ENCODE assay signal across 19 cellular contexts in the genomic region with DNA sequence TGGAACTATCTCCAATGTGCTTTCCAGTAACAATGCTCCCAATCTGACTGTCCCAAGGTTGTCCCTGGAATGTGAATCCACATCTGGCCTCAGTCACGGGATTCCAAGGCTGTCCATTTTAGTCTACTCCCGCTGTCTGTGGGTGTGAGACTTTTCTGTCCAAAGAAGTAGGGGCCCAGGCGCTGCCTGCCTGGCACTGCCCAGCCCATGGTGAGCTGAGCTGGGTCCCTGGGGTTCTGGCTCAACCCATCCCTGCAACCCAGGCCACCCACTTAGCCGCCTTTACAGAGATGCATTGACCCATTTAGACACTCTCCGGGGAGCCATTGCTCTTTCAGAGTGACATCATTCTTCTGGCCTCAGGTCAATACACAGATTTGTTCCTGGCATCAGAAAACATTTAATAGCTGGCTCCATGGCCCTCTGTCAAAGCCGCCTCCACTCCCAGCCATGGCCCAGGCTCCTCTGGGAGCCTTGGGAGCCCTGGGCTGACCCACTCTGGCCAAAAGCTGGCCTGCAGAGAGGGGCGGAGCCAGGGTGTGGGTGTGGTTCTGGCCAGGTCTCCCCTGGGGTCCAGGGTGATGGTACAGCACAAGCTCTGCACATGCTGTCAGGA. TPM values are rescaled to one million over a fixed set of nuclear protein-coding genes. Genes with fewer than 3 reads are reported as not detected.
DNase-seq lines count a peak whose midpoint lies in the region; ATAC-seq, FAIRE-seq and TF ChIP-seq lines count a peak whose summit lies in the region.
"Had no signal": no experiment of that assay in that cellular context is flagged by ENCODE, and none has a peak within 500 bp of the region (broad histone marks: within the 10 kb centered on the region; RNA-seq: fewer than 3 reads in every experiment).

No MANE protein-coding gene starts in this region.

- FAIRE-seq in kidney (lab: Jason Lieb, UNC) (no peak), small intestine (lab: Jason Lieb, UNC) (no peak)
- FAIRE-seq: endometrium had no signal

- POLR2A ChIA-PET in HEK293 (lab: Yijun Ruan, JAX) = no interaction called here
- POLR2A ChIA-PET in CD4-positive, alpha-beta T cell (lab: Charles Lee) = interaction anchor here (0.6 kb wide), 1 partner anchor 580 kb away, joined by 3 read pairs; no protein-coding TSS in a partner anchor

- intact Hi-C loops in kidney (cut with DNase I) = no loop called here
- intact Hi-C loops in CD4-positive, alpha-beta T cell (cut with DNase I, micrococcal nuclease) = loop anchor here (5.0 kb wide), 2 partner anchors 921 to 931 kb away; no protein-coding TSS in a partner anchor

- H3K4me3 ChIP-seq in HEK293 (ENCODE audit: low read depth, low read length) = no peak overlapping the region
- no peak overlapping the region for H3K4me3 ChIP-seq in kidney (ENCODE audit: low read length in 2 of 2)
- no peak overlapping the region for H3K4me3 ChIP-seq in thoracic aorta
- no peak overlapping the region for H3K4me3 ChIP-seq in small intestine (ENCODE audit: low read depth in 1 of 2, low read length in 2 of 2)
- H3K4me3 ChIP-seq: HAP-1, lower lobe of right lung, suprapubic skin had no signal

- H3K9ac ChIP-seq in kidney (ENCODE audit: low read length in 2 of 2) = no peak overlapping the region
- H3K9ac ChIP-seq: KMS-11 had no signal

- H3K27ac Mint-ChIP-seq in activated naive CD4-positive, alpha-beta T cell treated with anti-CD3 and anti-CD28 coated beads, Interleukin-2, amount 10 ng/mL, durations not matched to agents 7 days and 5 days = no peak overlapping the region
- H3K27ac Mint-ChIP-seq in CD4-positive, alpha-beta T cell = no peak overlapping the region
- H3K27ac Mint-ChIP-seq: activated CD4-positive, alpha-beta T cell treated with anti-CD3 and anti-CD28 coated beads, Interleukin-2, amount 10 ng/mL, durations not matched to agents 24 days and 14 days; activated T-helper 17 cell treated with anti-CD3 and anti-CD28 coated beads, Interleukin-2, amount 50 U/mL, for 72 hours had no signal

- H3K36me3 Mint-ChIP-seq in activated naive CD4-positive, alpha-beta T cell treated with anti-CD3 and anti-CD28 coated beads, Interleukin-2, amount 10 ng/mL, durations not matched to agents 7 days and 5 days = no peaks in the 10 kb centered on the region
- H3K36me3 Mint-ChIP-seq in CD4-positive, alpha-beta T cell (ENCODE audit: low read depth) = no peaks in the 10 kb centered on the region

- TF ChIP-seq CTCF in HEK293 (tag by site-specific recombination; IDR thresholded peaks at IDR 0.05) (no peak), kidney (IDR thresholded peaks at IDR 0.05; ENCODE audit: borderline replicate concordance, extremely low read depth, insufficient read depth) (no peak), thoracic aorta (IDR thresholded peaks at IDR 0.05) (no peak)
- no peak for TF ChIP-seq CTCF in CD4-positive, alpha-beta T cell (IDR thresholded peaks at IDR 0.05)

- no peak overlapping the region for H3K4me3 Mint-ChIP-seq in activated naive CD4-positive, alpha-beta T cell treated with anti-CD3 and anti-CD28 coated beads, Interleukin-2, amount 10 ng/mL, durations not matched to agents 7 days and 5 days
- no peak overlapping the region for H3K4me3 Mint-ChIP-seq in CD4-positive, alpha-beta T cell
- H3K4me3 Mint-ChIP-seq: activated CD4-positive, alpha-beta T cell treated with anti-CD3 and anti-CD28 coated beads, Interleukin-2, amount 10 ng/mL, durations not matched to agents 24 days and 14 days; activated T-helper 17 cell treated with anti-CD3 and anti-CD28 coated beads, Interleukin-2, amount 50 U/mL, for 72 hours had no signal

- no peaks in the 10 kb centered on the region for H3K4me1 Mint-ChIP-seq in activated naive CD4-positive, alpha-beta T cell treated with anti-CD3 and anti-CD28 coated beads, Interleukin-2, amount 10 ng/mL, durations not matched to agents 7 days and 5 days
- H3K4me1 Mint-ChIP-seq in CD4-positive, alpha-beta T cell (ENCODE audit: low read depth) = no peaks in the 10 kb centered on the region
- H3K4me1 Mint-ChIP-seq: activated CD4-positive, alpha-beta T cell treated with anti-CD3 and anti-CD28 coated beads, Interleukin-2, amount 10 ng/mL, durations not matched to agents 24 days and 14 days; activated T-helper 17 cell treated with anti-CD3 and anti-CD28 coated beads, Interleukin-2, amount 50 U/mL, for 72 hours had no signal

- H3K27me3 Mint-ChIP-seq in activated naive CD4-positive, alpha-beta T cell treated with anti-CD3 and anti-CD28 coated beads, Interleukin-2, amount 10 ng/mL, durations not matched to agents 7 days and 5 days = peaks cover 24% of the 10 kb centered on the region
- H3K27me3 Mint-ChIP-seq in CD4-positive, alpha-beta T cell = peaks cover 38% of the 10 kb centered on the region

- H3K27ac ChIP-seq in HEK293 (ENCODE audit: extremely low read depth, low read depth, low read length) (no peak overlapping the region), kidney (ENCODE audit: low read depth in 2 of 2, low read length in 2 of 2) (no peak overlapping the region), thoracic aorta (no peak overlapping the region), small intestine (ENCODE audit: low read depth in 1 of 2, low read length in 1 of 2) (no peak overlapping the region)
- H3K27ac ChIP-seq in CD4-positive, alpha-beta T cell (ENCODE audit: low read depth, low read length) = no peak overlapping the region
- H3K27ac ChIP-seq: KMS-11, lower lobe of right lung, suprapubic skin had no signal

- H3K4me1 ChIP-seq in HEK293 (ENCODE audit: control insufficient read depth, insufficient read depth, low read length) (no peaks in the 10 kb centered on the region), kidney (ENCODE audit: control insufficient read depth in 1 of 2, insufficient read depth in 1 of 2, low read depth in 1 of 2, low read length in 2 of 2) (no peaks in the 10 kb centered on the region), thoracic aorta (ENCODE audit: control insufficient read depth in 1 of 2, low read depth in 2 of 2) (peaks cover 4 to 25% of the 10 kb centered on the region in 2 donors), small intestine (ENCODE audit: control insufficient read depth in 2 of 2, insufficient read depth in 1 of 2, low read depth in 1 of 2, low read length in 1 of 2) (no peaks in the 10 kb centered on the region)
- H3K4me1 ChIP-seq: HAP-1 had no signal

- peak; percentile 51 for DNase-seq in cerebellar cortex (ENCODE audit: low spot score)
- peak; percentile 88 for DNase-seq in kidney
- no peak for DNase-seq in thoracic aorta (ENCODE audit: low spot score)
- no peak for DNase-seq in activated naive CD4-positive, alpha-beta T cell treated with anti-CD3 and anti-CD28 coated beads, Interleukin-2, amount 10 ng/mL, durations not matched to agents 7 days and 5 days
- DNase-seq in CD4-positive, alpha-beta T cell = no peak
- DNase-seq in small intestine = no peak
- DNase-seq: activated CD4-positive, alpha-beta T cell treated with anti-CD3 and anti-CD28 coated beads, Interleukin-2, amount 10 ng/mL, durations not matched to agents 24 days and 14 days; DND-41; lower lobe of right lung; NCI-H1048; NCI-H2081; NCI-H510A had no signal

- peak; percentile 40 for ATAC-seq in thoracic aorta (ENCODE audit: insufficient number of reproducible peaks, low FRiP score, low read depth)
- ATAC-seq in CD4-positive, alpha-beta T cell (ENCODE audit: poor library complexity) = no peak
- ATAC-seq: activated T-helper 17 cell treated with anti-CD3 and anti-CD28 coated beads, Interleukin-2, amount 50 U/mL, for 72 hours had no signal

- H3K9me3 ChIP-seq in HEK293 (ENCODE audit: control insufficient read depth, insufficient read depth, low read depth, low read length) (no peaks in the 10 kb centered on the region), kidney (ENCODE audit: control insufficient read depth in 1 of 2, low read length in 2 of 2) (no peaks in the 10 kb centered on the region), thoracic aorta (no peaks in the 10 kb centered on the region), small intestine (ENCODE audit: control insufficient read depth, low read depth) (no peaks in the 10 kb centered on the region)
- H3K9me3 ChIP-seq in CD4-positive, alpha-beta T cell (ENCODE audit: control insufficient read depth, low read length) = no peaks in the 10 kb centered on the region
- H3K9me3 ChIP-seq: HAP-1, lower lobe of right lung, suprapubic skin had no signal

- WGBS in small intestine, 3 donors = 57 to 67% (median 60%) methylated on average over 7 of the region's 7 CpGs

- CTCF ChIA-PET in HEK293 (lab: Yijun Ruan, JAX) = interaction anchor here (0.6 to 4.1 kb wide), 14 partner anchors 8 to 922 kb away, joined by 3 to 30 read pairs (median 4); no protein-coding TSS in a partner anchor
- CTCF ChIA-PET in activated naive CD4-positive, alpha-beta T cell treated with anti-CD3 and anti-CD28 coated beads, Interleukin-2, amount 10 ng/mL, durations not matched to agents 7 days and 5 days (lab: Charles Lee) = interaction anchor here (0.6 to 1.2 kb wide), 4 partner anchors 8 to 281 kb away, joined by 3 to 5 read pairs (median 4); no protein-coding TSS in a partner anchor
- CTCF ChIA-PET in CD4-positive, alpha-beta T cell (lab: Charles Lee) = no interaction called here

- no peaks in the 10 kb centered on the region for H3K36me3 ChIP-seq in HEK293 (ENCODE audit: control insufficient read depth in 2 of 2, insufficient read depth in 1 of 2, low read length in 2 of 2)
- H3K36me3 ChIP-seq in kidney (ENCODE audit: control insufficient read depth in 1 of 2, insufficient read depth in 2 of 2, low read length in 2 of 2) = no peaks in the 10 kb centered on the region
- H3K36me3 ChIP-seq in thoracic aorta = no peaks in the 10 kb centered on the region
- no peaks in the 10 kb centered on the region for H3K36me3 ChIP-seq in small intestine (ENCODE audit: control insufficient read depth in 2 of 2, insufficient read depth in 2 of 2, low read length in 2 of 2)
- H3K36me3 ChIP-seq: HAP-1, lower lobe of right lung, suprapubic skin had no signal

- H3K27me3 ChIP-seq in thoracic aorta (replicated peaks; ENCODE audit: insufficient read depth) = no peaks in the 10 kb centered on the region
- peaks cover 8% of the 10 kb centered on the region for H3K27me3 ChIP-seq in CD4-positive, alpha-beta T cell (ENCODE audit: control insufficient read depth, insufficient read depth, low read length)
- H3K27me3 ChIP-seq in small intestine (ENCODE audit: control insufficient read depth in 2 of 2, insufficient read depth in 2 of 2, low read length in 2 of 2) = no peaks in the 10 kb centered on the region

- no peaks in the 10 kb centered on the region for H3K9me3 Mint-ChIP-seq in activated naive CD4-positive, alpha-beta T cell treated with anti-CD3 and anti-CD28 coated beads, Interleukin-2, amount 10 ng/mL, durations not matched to agents 7 days and 5 days
- H3K9me3 Mint-ChIP-seq in CD4-positive, alpha-beta T cell = no peaks in the 10 kb centered on the region
- H3K9me3 Mint-ChIP-seq: activated CD4-positive, alpha-beta T cell treated with anti-CD3 and anti-CD28 coated beads, Interleukin-2, amount 10 ng/mL, durations not matched to agents 24 days and 14 days; activated T-helper 17 cell treated with anti-CD3 and anti-CD28 coated beads, Interleukin-2, amount 50 U/mL, for 72 hours had no signal

TF ChIP-seq in HEK293, 187 proteins besides CTCF, POLR2A, EP300 and RAD21 (continues in another document):
- TF ChIP-seq ZNF211 (tag by site-specific recombination; IDR thresholded peaks at IDR 0.05; ENCODE audit: low read depth) (no peak), ZIC2 (tag by site-specific recombination; IDR thresholded peaks at IDR 0.05) (peak; percentile 49)

RNA-seq across cellular contexts. Expression of gene PAX7, which starts 47.2 kb away (rescaled TPM):
- total RNA-seq in kidney (not detected), thoracic aorta (not detected)
- polyA plus RNA-seq in kidney (ENCODE audit: insufficient read depth, low read depth, low replicate concordance) (not detected), small intestine (under 1 TPM in 1 of 3 donors, not detected in 2; 0.01 TPM)
- not detected for total RNA-seq in CD4-positive, alpha-beta T cell
- total RNA-seq: activated CD4-positive, alpha-beta T cell treated with anti-CD3 and anti-CD28 coated beads, Interleukin-2, amount 10 ng/mL, durations not matched to agents 24 days and 14 days; activated T-helper 17 cell treated with anti-CD3 and anti-CD28 coated beads, Interleukin-2, amount 50 U/mL, for 72 hours; HT1080; lower lobe of right lung had no signal

Comparison
In these comparisons a context has a peak if more than half of its experiments do, and no peak if none do; other contexts are left out.
1. DNase-seq: peak in cerebellar cortex (single experiment) and kidney (single experiment); none in thoracic aorta (single experiment), activated naive CD4-positive, alpha-beta T cell treated with anti-CD3 and anti-CD28 coated beads, Interleukin-2, amount 10 ng/mL, durations not matched to agents 7 days and 5 days (single experiment), CD4-positive, alpha-beta T cell (0 of 10) and small intestine (single experiment).